9 cellular contexts compared by ENCODE assay signal in the genomic region with DNA sequence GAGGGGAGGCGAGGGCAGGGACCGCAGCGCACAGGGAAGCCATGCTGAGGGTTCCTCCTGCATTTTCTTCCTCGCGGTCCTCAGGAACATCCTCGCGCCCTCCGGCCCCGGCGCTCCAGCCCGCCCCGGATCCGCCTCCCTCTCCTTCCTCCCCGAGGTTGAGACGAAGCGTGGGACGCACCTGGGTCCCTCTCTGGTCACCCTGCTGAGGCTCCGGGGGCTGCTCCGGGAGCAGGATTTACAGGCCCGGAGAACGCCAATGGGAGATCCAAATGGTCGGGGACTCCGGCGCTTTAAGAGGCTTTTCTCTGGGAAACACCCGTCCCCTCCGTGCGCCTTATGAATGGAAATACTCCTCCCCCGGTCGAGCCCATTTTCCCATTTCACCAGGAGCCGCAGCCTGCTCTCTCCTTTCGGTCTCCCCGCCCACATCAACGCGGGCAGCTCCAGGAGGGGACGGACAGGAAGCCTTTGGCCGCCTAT. TPM values are rescaled to one million over a fixed set of nuclear protein-coding genes. Genes with fewer than 3 reads are reported as not detected.
DNase-seq lines count a peak whose midpoint lies in the region; ATAC-seq and TF ChIP-seq lines count a peak whose summit lies in the region.
"Had no signal": no experiment of that assay in that cellular context is flagged by ENCODE, and none has a peak within 500 bp of the region (broad histone marks: within the 10 kb centered on the region; RNA-seq: fewer than 3 reads in every experiment).

No MANE protein-coding gene starts in this region.

- H3K9me3 ChIP-seq in mesenchymal stem cell (ENCODE audit: control insufficient read depth, low read length) = peaks cover 18% of the 10 kb centered on the region

- H3K27me3 ChIP-seq in mesenchymal stem cell (ENCODE audit: control insufficient read depth in 1 of 2, insufficient read depth in 1 of 2, low read length in 2 of 2) = peaks cover 28 to 33% of the 10 kb centered on the region in 2 experiments

- no peak overlapping the region for H2BK5ac ChIP-seq in mesenchymal stem cell (ENCODE audit: low read depth, low read length, poor library complexity, severe bottlenecking)

- H2AFZ ChIP-seq in mesenchymal stem cell (ENCODE audit: low read depth, low read length) = no peak overlapping the region

- H3K14ac ChIP-seq in mesenchymal stem cell (ENCODE audit: low read length in 2 of 2) = no peak overlapping the region

- H2AK5ac ChIP-seq in mesenchymal stem cell (ENCODE audit: low read length, severe bottlenecking) = no peak overlapping the region

- peak overlapping the region; percentile 84 to 92 (median 88) for H3K4me3 Mint-ChIP-seq in brain
- no peak overlapping the region for H3K4me3 Mint-ChIP-seq in activated T-cell treated with anti-CD3 and anti-CD28 coated beads, Interleukin-2, amount 50 U/mL, for 72 hours

- H3K27me3 Mint-ChIP-seq in brain = peaks cover 26% of the 10 kb centered on the region
- peaks cover 36% of the 10 kb centered on the region for H3K27me3 Mint-ChIP-seq in activated T-cell treated with anti-CD3 and anti-CD28 coated beads, Interleukin-2, amount 50 U/mL, for 72 hours (ENCODE audit: low read depth)

- no peak overlapping the region for H4K8ac ChIP-seq in mesenchymal stem cell (ENCODE audit: low read length)

- ATAC-seq in HG03045 (IDR thresholded peaks at IDR 0.05; ENCODE audit: unreplicated experiment) (no peak), HG02870 (IDR thresholded peaks at IDR 0.05; ENCODE audit: unreplicated experiment) (no peak), GM19395 (IDR thresholded peaks at IDR 0.05; ENCODE audit: unreplicated experiment) (no peak)
- no peak for ATAC-seq in activated T-cell treated with anti-CD3 and anti-CD28 coated beads, Interleukin-2, amount 50 U/mL, for 72 hours (replicated peaks in 1 of 2)

- DNase-seq in Ammon's horn (ENCODE audit: low spot score) (peak; percentile 79), NCI-H2081 (lab: John Stamatoyannopoulos, UW) (peak; percentile 87 to 89), mesenchymal stem cell (no peak)
- DNase-seq in activated T-cell treated with anti-CD3 and anti-CD28 coated beads, Interleukin-2, amount 50 U/mL, for 72 hours = no peak
- DNase-seq: RPMI8226 had no signal

- 1% methylated on average over 35 of the region's 36 CpGs for WGBS in mesenchymal stem cell

- no peak overlapping the region for H3K4ac ChIP-seq in mesenchymal stem cell (ENCODE audit: low read depth in 1 of 2, low read length in 2 of 2)

- H3K27ac ChIP-seq in mesenchymal stem cell (ENCODE audit: low read length, poor library complexity, severe bottlenecking) = no peak overlapping the region

- H3K23ac ChIP-seq in mesenchymal stem cell (ENCODE audit: low read length in 2 of 2) = no peak overlapping the region

- H3K4me1 ChIP-seq in mesenchymal stem cell (ENCODE audit: control insufficient read depth, insufficient read depth, low read depth, low read length) = peaks cover 10% of the 10 kb centered on the region

- H2BK12ac ChIP-seq in mesenchymal stem cell (ENCODE audit: low read length in 2 of 2) = no peak overlapping the region

- H3K9ac ChIP-seq in mesenchymal stem cell (ENCODE audit: low read length) = no peak overlapping the region

- no peak overlapping the region for H2BK15ac ChIP-seq in mesenchymal stem cell (ENCODE audit: low read depth, poor library complexity, severe bottlenecking)

- H3K36me3 Mint-ChIP-seq in brain = no peaks in the 10 kb centered on the region
- H3K36me3 Mint-ChIP-seq in activated T-cell treated with anti-CD3 and anti-CD28 coated beads, Interleukin-2, amount 50 U/mL, for 72 hours (ENCODE audit: insufficient read depth in 2 of 2) = peaks cover 0 to 5% of the 10 kb centered on the region in 2 donors

- no peaks in the 10 kb centered on the region for H3K36me3 ChIP-seq in mesenchymal stem cell (ENCODE audit: control insufficient read depth in 1 of 2, insufficient read depth in 2 of 2, low read depth in 1 of 2, low read length in 2 of 2)

- no peak overlapping the region for H4K91ac ChIP-seq in mesenchymal stem cell (ENCODE audit: low read length)

- H3K4me2 ChIP-seq in mesenchymal stem cell (ENCODE audit: low read length, poor library complexity, severe bottlenecking) = peak overlapping the region; percentile 81

- peak overlapping the region in 1 of 2 experiments; percentile 64 for H3K4me3 ChIP-seq in mesenchymal stem cell (ENCODE audit: insufficient read depth in 1 of 2, low read depth in 1 of 2, low read length in 2 of 2)

- no peak overlapping the region for H2BK120ac ChIP-seq in mesenchymal stem cell (ENCODE audit: low read depth, low read length)

- peaks cover 45% of the 10 kb centered on the region for H3K4me1 Mint-ChIP-seq in brain
- H3K4me1 Mint-ChIP-seq in activated T-cell treated with anti-CD3 and anti-CD28 coated beads, Interleukin-2, amount 50 U/mL, for 72 hours (ENCODE audit: low read depth) = no peaks in the 10 kb centered on the region

- H3K18ac ChIP-seq in mesenchymal stem cell (ENCODE audit: low read depth in 1 of 2, low read length in 2 of 2) = no peak overlapping the region

- peak overlapping the region; percentile 73 to 98 (median 88) for H3K27ac Mint-ChIP-seq in brain
- no peak overlapping the region for H3K27ac Mint-ChIP-seq in activated T-cell treated with anti-CD3 and anti-CD28 coated beads, Interleukin-2, amount 50 U/mL, for 72 hours

- peaks cover 12 to 19% (median 15%) of the 10 kb centered on the region in 5 experiments for H3K9me3 Mint-ChIP-seq in brain
- peaks cover 5 to 9% of the 10 kb centered on the region in 2 donors for H3K9me3 Mint-ChIP-seq in activated T-cell treated with anti-CD3 and anti-CD28 coated beads, Interleukin-2, amount 50 U/mL, for 72 hours

- no peaks in the 10 kb centered on the region for H3K79me1 ChIP-seq in mesenchymal stem cell (replicated peaks; ENCODE audit: low read length, poor library complexity, severe bottlenecking)

- TF ChIP-seq CTCF in brain (conservative IDR thresholded peaks at IDR 0.05) = no peak

RNA-seq across cellular contexts. Expression of a gene that starts 0.4 kb away (rescaled TPM):
- polyA plus RNA-seq in brain (ENCODE audit: insufficient read depth, low read depth, low replicate concordance) = 9.3 TPM
- 0.01 TPM for polyA plus RNA-seq in mesenchymal stem cell (2013, experiment 1 of 2)
- 0.01 TPM for polyA plus RNA-seq in mesenchymal stem cell (2013, experiment 2 of 2)
- under 1 TPM; 0.05 to 0.09 TPM for total RNA-seq in activated T-cell treated with anti-CD3 and anti-CD28 coated beads, Interleukin-2, amount 50 U/mL, for 72 hours

Comparison
In these comparisons a context has a peak if more than half of its experiments do, and no peak if none do; other contexts are left out.
1. DNase-seq: peak in Ammon's horn (single experiment) and NCI-H2081 (2 of 2); none in mesenchymal stem cell (single experiment) and activated T-cell treated with anti-CD3 and anti-CD28 coated beads, Interleukin-2, amount 50 U/mL, for 72 hours (0 of 2).
2. H3K4me3 Mint-ChIP-seq: peak in brain (5 of 5); none in activated T-cell treated with anti-CD3 and anti-CD28 coated beads, Interleukin-2, amount 50 U/mL, for 72 hours (0 of 2).